In the genomic region with DNA sequence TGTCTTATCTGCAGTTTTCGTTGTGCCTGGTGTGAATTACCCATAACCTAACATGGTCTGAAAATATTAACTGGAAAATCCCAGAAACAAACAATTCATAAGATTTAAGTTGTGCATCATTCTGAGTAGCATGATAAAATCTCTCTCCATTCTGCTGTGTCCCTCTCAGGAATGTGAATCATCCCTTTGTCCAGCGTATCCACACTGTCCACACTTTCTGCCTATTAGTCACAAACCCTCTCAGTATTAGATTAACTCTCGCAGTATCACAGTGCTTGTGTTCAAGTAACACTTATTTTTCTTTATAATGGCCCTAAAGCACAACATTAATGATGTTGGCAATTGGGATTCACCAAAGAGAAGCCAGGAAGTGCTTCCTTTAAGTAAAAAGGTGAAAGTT, we compare ENCODE assay signal across 21 cellular contexts.
DNase-seq lines count a peak whose midpoint lies in the region; ATAC-seq and TF ChIP-seq lines count a peak whose summit lies in the region.
"Had no signal": no experiment of that assay in that cellular context is flagged by ENCODE, and none has a peak within 500 bp of the region (broad histone marks: within the 10 kb centered on the region; RNA-seq: fewer than 3 reads in every experiment).

No MANE protein-coding gene starts in this region.

- H3K4me3 ChIP-seq in fibroblast of villous mesenchyme (ENCODE audit: low read depth, low read length) (no peak overlapping the region), skeletal muscle cell (ENCODE audit: low read depth, low read length) (no peak overlapping the region)
- H3K4me3 ChIP-seq: left ventricle myocardium inferior, right atrium auricular region, tibial artery had no signal

- peak; percentile 64; the same call in 1 of the 3 replicates for ATAC-seq in SK-N-SH treated with all-trans-retinoic acid at 6 μM for 48 hours
- no peak for ATAC-seq in HG03045 (IDR thresholded peaks at IDR 0.05; ENCODE audit: unreplicated experiment)
- no peak for ATAC-seq in GM21515 (IDR thresholded peaks at IDR 0.05; ENCODE audit: unreplicated experiment)
- ATAC-seq: natural killer cell had no signal

- no peak for TF ChIP-seq CTCF in fibroblast of villous mesenchyme (IDR thresholded peaks at IDR 0.05; ENCODE audit: insufficient read depth, low read depth, low read length)

- DNase-seq in GM03348 (ENCODE audit: low spot score) (peak; percentile 56), fibroblast of villous mesenchyme (ENCODE audit: low read depth) (peak; percentile 16), skeletal muscle cell (ENCODE audit: low read depth) (peak; percentile 67), NCI-H1417 treated with DMSO at 0.1 percent for 48 hours (lab: John Stamatoyannopoulos, UW) (no peak), NCI-H524 treated with DMSO at 0.1 percent for 48 hours (lab: John Stamatoyannopoulos, UW) (no peak)
- DNase-seq: activated CD4-positive, CD25-positive, alpha-beta regulatory T cell; activated naive CD4-positive, alpha-beta T cell treated with anti-CD3 and anti-CD28 coated beads, Interleukin-2, amount 50 U/mL, for 16 hours; CD4-positive, alpha-beta memory T cell; endodermal cell; head of caudate nucleus; left ventricle myocardium inferior; natural killer cell; NCI-H1436; NCI-H446 treated with DMSO at 0.1 percent for 48 hours; OCI-M1; stimulated activated CD4-positive, alpha-beta T cell treated with anti-CD3 and anti-CD28 coated beads, Interleukin-4, amount 100 ng/mL, for 1 hour; tibial artery had no signal

TF ChIP-seq in SK-N-SH treated with all-trans-retinoic acid at 6 μM for 48 hours, 23 proteins besides CTCF, POLR2A, EP300 and RAD21:
- TF ChIP-seq, protein P1, sequence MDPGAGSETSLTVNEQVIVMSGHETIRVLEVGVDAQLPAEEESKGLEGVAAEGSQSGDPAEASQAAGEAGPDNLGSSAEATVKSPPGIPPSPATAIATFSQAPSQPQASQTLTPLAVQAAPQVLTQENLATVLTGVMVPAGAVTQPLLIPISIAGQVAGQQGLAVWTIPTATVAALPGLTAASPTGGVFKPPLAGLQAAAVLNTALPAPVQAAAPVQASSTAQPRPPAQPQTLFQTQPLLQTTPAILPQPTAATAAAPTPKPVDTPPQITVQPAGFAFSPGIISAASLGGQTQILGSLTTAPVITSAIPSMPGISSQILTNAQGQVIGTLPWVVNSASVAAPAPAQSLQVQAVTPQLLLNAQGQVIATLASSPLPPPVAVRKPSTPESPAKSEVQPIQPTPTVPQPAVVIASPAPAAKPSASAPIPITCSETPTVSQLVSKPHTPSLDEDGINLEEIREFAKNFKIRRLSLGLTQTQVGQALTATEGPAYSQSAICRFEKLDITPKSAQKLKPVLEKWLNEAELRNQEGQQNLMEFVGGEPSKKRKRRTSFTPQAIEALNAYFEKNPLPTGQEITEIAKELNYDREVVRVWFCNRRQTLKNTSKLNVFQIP (CRISPR knock-in tag; IDR thresholded peaks at IDR 0.05; ENCODE audit: borderline replicate concordance, low read depth) = no peak
- TF ChIP-seq PPARA (CRISPR knock-in tag; IDR thresholded peaks at IDR 0.05; ENCODE audit: borderline replicate concordance) (no peak), GLIS3 (CRISPR knock-in tag; IDR thresholded peaks at IDR 0.05) (no peak)

Comparison
In these comparisons a context has a peak if more than half of its experiments do, and no peak if none do; other contexts are left out.
1. DNase-seq: peak in GM03348 (single experiment), fibroblast of villous mesenchyme (single experiment) and skeletal muscle cell (single experiment); none in NCI-H1417 treated with DMSO at 0.1 percent for 48 hours (single experiment) and NCI-H524 treated with DMSO at 0.1 percent for 48 hours (single experiment).